8 cellular contexts compared by ENCODE assay signal in the genomic region with DNA sequence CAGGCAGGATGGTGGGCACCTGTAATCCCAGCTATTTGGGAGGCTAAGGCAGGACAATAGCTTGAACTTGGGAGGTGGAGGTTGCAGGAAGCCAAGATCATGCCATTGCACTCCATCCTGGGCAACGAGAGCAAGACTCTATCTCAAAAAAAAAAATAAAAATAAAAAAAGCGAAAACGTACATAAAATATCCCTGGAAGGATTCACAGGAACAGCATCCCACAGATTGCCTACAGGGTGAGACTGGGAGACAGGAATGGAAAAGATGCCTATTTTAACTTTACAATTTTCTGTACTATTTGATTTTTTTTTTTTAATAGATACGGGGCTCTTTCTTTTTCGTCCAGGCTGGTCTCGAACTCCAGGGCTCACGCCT. TPM values are rescaled to one million over a fixed set of nuclear protein-coding genes. Genes with fewer than 3 reads are reported as not detected.
A peak's percentile ranks its signal among the peaks of the same experiment; 100 is the strongest.
DNase-seq lines count a peak whose midpoint lies in the region; ATAC-seq, FAIRE-seq and TF ChIP-seq lines count a peak whose summit lies in the region.

No MANE protein-coding gene starts in this region.

- TF ChIP-seq CTCF in kidney (IDR thresholded peaks at IDR 0.05; ENCODE audit: borderline replicate concordance, extremely low read depth, insufficient read depth): no peak

- H3K9me3 Mint-ChIP-seq in activated CD4-positive, alpha-beta T cell treated with anti-CD3 and anti-CD28 coated beads for 36 hours (ENCODE audit: low read depth): no peaks in the 10 kb centered on the region
- no peaks in the 10 kb centered on the region for H3K9me3 Mint-ChIP-seq in activated naive CD8-positive, alpha-beta T cell treated with anti-CD3 and anti-CD28 coated beads for 36 hours

- H3K4me3 ChIP-seq in kidney (ENCODE audit: low read length in 2 of 2) (peak overlapping the region; percentile 71 to 76), subcutaneous abdominal adipose tissue (ENCODE audit: low read depth in 1 of 5, low read length in 5 of 5) (peak overlapping the region; percentile 75 to 88 (median 82))

- no peak for DNase-seq in activated CD4-positive, alpha-beta T cell treated with anti-CD3 and anti-CD28 coated beads for 36 hours
- no peak for DNase-seq in activated CD4-positive, alpha-beta T cell treated with anti-CD3 and anti-CD28 coated beads, Interleukin-2, amount 50 U/mL, for 1 hour
- DNase-seq in activated naive CD8-positive, alpha-beta T cell treated with anti-CD3 and anti-CD28 coated beads for 36 hours: no peak
- no peak for DNase-seq in kidney
- DNase-seq in epidermal melanocyte (ENCODE audit: insufficient read length, low spot score): no peak
- no peak for DNase-seq in germinal center (ENCODE audit: low spot score)

- peaks cover 17% of the 10 kb centered on the region for H3K4me1 Mint-ChIP-seq in activated CD4-positive, alpha-beta T cell treated with anti-CD3 and anti-CD28 coated beads for 36 hours
- peaks cover 23% of the 10 kb centered on the region for H3K4me1 Mint-ChIP-seq in activated naive CD8-positive, alpha-beta T cell treated with anti-CD3 and anti-CD28 coated beads for 36 hours

- H3K9ac ChIP-seq in kidney (ENCODE audit: low read length in 2 of 2) (peak overlapping the region; percentile 51 to 64), subcutaneous abdominal adipose tissue (ENCODE audit: low read length in 5 of 5) (peak overlapping the region in 3 of 5 donors; percentile 60 to 71 (median 66))

- H3K4me1 ChIP-seq in kidney (ENCODE audit: control insufficient read depth in 1 of 2, insufficient read depth in 1 of 2, low read depth in 1 of 2, low read length in 2 of 2) (peaks cover 0 to 7% of the 10 kb centered on the region in 2 donors), subcutaneous abdominal adipose tissue (ENCODE audit: control insufficient read depth in 5 of 5, insufficient read depth in 5 of 5, low read length in 5 of 5) (peaks cover 0 to 33% (median 28%) of the 10 kb centered on the region in 5 donors)

- H3K27ac Mint-ChIP-seq in activated CD4-positive, alpha-beta T cell treated with anti-CD3 and anti-CD28 coated beads for 36 hours: peak overlapping the region; percentile 93
- peak overlapping the region; percentile 63 for H3K27ac Mint-ChIP-seq in activated naive CD8-positive, alpha-beta T cell treated with anti-CD3 and anti-CD28 coated beads for 36 hours

- no peaks in the 10 kb centered on the region for H3K36me3 ChIP-seq in kidney (ENCODE audit: control insufficient read depth in 1 of 2, insufficient read depth in 2 of 2, low read length in 2 of 2)
- no peaks in the 10 kb centered on the region for H3K36me3 ChIP-seq in subcutaneous abdominal adipose tissue (ENCODE audit: control insufficient read depth in 5 of 5, insufficient read depth in 5 of 5, low read length in 5 of 5)

- intact Hi-C loops in activated CD4-positive, alpha-beta T cell treated with anti-CD3 and anti-CD28 coated beads for 36 hours (cut with DNase I, micrococcal nuclease): no loop called here
- intact Hi-C loops in kidney (cut with DNase I): no loop called here

- POLR2A ChIA-PET in activated CD4-positive, alpha-beta T cell treated with anti-CD3 and anti-CD28 coated beads for 36 hours (lab: Charles Lee): no interaction called here

- H3K27ac ChIP-seq in kidney (ENCODE audit: low read depth in 2 of 2, low read length in 2 of 2) (no peak overlapping the region), subcutaneous abdominal adipose tissue (ENCODE audit: low read depth, low read length) (no peak overlapping the region)

- no peaks in the 10 kb centered on the region for H3K36me3 Mint-ChIP-seq in activated CD4-positive, alpha-beta T cell treated with anti-CD3 and anti-CD28 coated beads for 36 hours (ENCODE audit: low read depth)
- H3K36me3 Mint-ChIP-seq in activated naive CD8-positive, alpha-beta T cell treated with anti-CD3 and anti-CD28 coated beads for 36 hours: no peaks in the 10 kb centered on the region

- CTCF ChIA-PET in activated CD4-positive, alpha-beta T cell treated with anti-CD3 and anti-CD28 coated beads for 36 hours (lab: Charles Lee): interaction anchor here (0.7 to 1.5 kb wide), 3 partner anchors 70 to 556 kb away, joined by 3 to 6 read pairs (median 4); no protein-coding TSS in a partner anchor

- FAIRE-seq in kidney (lab: Jason Lieb, UNC): no peak

- H3K9me3 ChIP-seq in kidney (ENCODE audit: control insufficient read depth in 1 of 2, low read length in 2 of 2) (no peaks in the 10 kb centered on the region), subcutaneous abdominal adipose tissue (ENCODE audit: control insufficient read depth in 5 of 5, low read length in 5 of 5) (no peaks in the 10 kb centered on the region)

- peak overlapping the region; percentile 91 for H3K4me3 Mint-ChIP-seq in activated CD4-positive, alpha-beta T cell treated with anti-CD3 and anti-CD28 coated beads for 36 hours
- peak overlapping the region; percentile 89 for H3K4me3 Mint-ChIP-seq in activated naive CD8-positive, alpha-beta T cell treated with anti-CD3 and anti-CD28 coated beads for 36 hours

- peaks cover 3% of the 10 kb centered on the region for H3K27me3 Mint-ChIP-seq in activated CD4-positive, alpha-beta T cell treated with anti-CD3 and anti-CD28 coated beads for 36 hours
- peaks cover 9% of the 10 kb centered on the region for H3K27me3 Mint-ChIP-seq in activated naive CD8-positive, alpha-beta T cell treated with anti-CD3 and anti-CD28 coated beads for 36 hours

- H3K27me3 ChIP-seq in subcutaneous abdominal adipose tissue (ENCODE audit: control insufficient read depth in 5 of 5, insufficient read depth in 4 of 5, low read length in 5 of 5): peaks cover 0 to 2% (median 0%) of the 10 kb centered on the region in 5 donors

- no peak for ATAC-seq in activated CD4-positive, alpha-beta T cell treated with anti-CD3 and anti-CD28 coated beads for 36 hours
- no peak for ATAC-seq in HG02798 (IDR thresholded peaks at IDR 0.05; ENCODE audit: poor library complexity, unreplicated experiment)

RNA-seq across cellular contexts. Expression of gene NBPF3, which starts 0.6 kb away (rescaled TPM):
- total RNA-seq in activated CD4-positive, alpha-beta T cell treated with anti-CD3 and anti-CD28 coated beads for 36 hours: 1 to 10 TPM; 8.5 to 9.9 TPM
- 1 to 10 TPM; 3.9 to 4.2 TPM for total RNA-seq in activated naive CD8-positive, alpha-beta T cell treated with anti-CD3 and anti-CD28 coated beads for 36 hours
- total RNA-seq in kidney: 12.0 TPM
- polyA plus RNA-seq in kidney (ENCODE audit: insufficient read depth, low read depth, low replicate concordance): 5.5 TPM
